ENCODE assay signal across 8 cellular contexts in genomic region chr21:43921979-43922945, GRCh38. TPM values are rescaled to one million over a fixed set of nuclear protein-coding genes. Genes with fewer than 3 reads are reported as not detected.
DNase-seq lines count a peak whose midpoint lies in the region; ATAC-seq and TF ChIP-seq lines count a peak whose summit lies in the region.

No MANE protein-coding gene starts in this region.

- H3K4me3 Mint-ChIP-seq in GM23338, result no peak overlapping the region; the same call in 2 of the 3 replicates
- H3K4me3 Mint-ChIP-seq in effector memory CD8-positive, alpha-beta T cell, result peak overlapping the region; percentile 36 to 68

- peak overlapping the region; percentile 91 for H3K27ac Mint-ChIP-seq in GM23338
- peak overlapping the region; percentile 53 to 56 for H3K27ac Mint-ChIP-seq in effector memory CD8-positive, alpha-beta T cell

- H4K20me1 ChIP-seq in GM23338 (replicated peaks; ENCODE audit: insufficient read depth), result no peaks in the 10 kb centered on the region

- peak overlapping the region; percentile 62; the same call in 1 of the 2 replicates for H3K4me2 ChIP-seq in GM23338

- H3K9me3 Mint-ChIP-seq in GM23338, result no peaks in the 10 kb centered on the region; the same call in 2 of the 3 replicates
- H3K9me3 Mint-ChIP-seq in effector memory CD8-positive, alpha-beta T cell, result no peaks in the 10 kb centered on the region

- H3K9me2 ChIP-seq in GM23338 (ENCODE audit: insufficient read depth), result no peaks in the 10 kb centered on the region

- 0 out of 2 replicates have a peak, but pooled peaks cover 4% of the 10 kb centered on the region for H3F3A ChIP-seq in GM23338 (replicated peaks; ENCODE audit: low read depth)

- TF ChIP-seq CTCF in GM23338 (conservative IDR thresholded peaks at IDR 0.05; ENCODE audit: low read depth in 2 of 2), result no peak

- DNase-seq in GM23338 (ENCODE audit: low spot score) (no peak), HuH-7 (ENCODE audit: low spot score) (no peak), NCI-H510A (lab: John Stamatoyannopoulos, UW) (no peak), islet precursor cell (no peak)
- peak; percentile 44 for DNase-seq in activated CD4-positive, alpha-beta T cell treated with anti-CD3 and anti-CD28 coated beads for 24 hours (ENCODE audit: low read depth in 2 of 2)
- DNase-seq in effector memory CD8-positive, alpha-beta T cell, result peak in 1 of 3 experiments; percentile 18
- peak in 2 of 3 experiments; percentile 21 to 67 for DNase-seq in stimulated activated CD4-positive, alpha-beta T cell treated with anti-CD3 and anti-CD28 coated beads, TNF-alpha, amount 100 ng/mL, for 24 hours (ENCODE audit: low read depth in 3 of 3)

- H3K27me3 ChIP-seq in GM23338 (ENCODE audit: insufficient read depth), result no peaks in the 10 kb centered on the region

- no peaks in the 10 kb centered on the region for H3K36me3 ChIP-seq in GM23338 (ENCODE audit: insufficient read depth)

- H3K4me3 ChIP-seq in GM23338, result no peak overlapping the region

- H2AFZ ChIP-seq in GM23338, result 0 out of 2 replicates have a peak overlapping the region, but pooled peaks have one; percentile 38

- no peak overlapping the region for H3K27ac ChIP-seq in GM23338 (ENCODE audit: low read depth)

- H3K36me3 Mint-ChIP-seq in GM23338 (ENCODE audit: low read depth), result no peaks in the 10 kb centered on the region
- peaks cover 32% of the 10 kb centered on the region for H3K36me3 Mint-ChIP-seq in effector memory CD8-positive, alpha-beta T cell (ENCODE audit: insufficient read depth)

- peak; percentile 6; the same call in 2 of the 3 replicates for ATAC-seq in GM23338
- peak; percentile 10 for ATAC-seq in effector memory CD8-positive, alpha-beta T cell (replicated peaks)
- no peak for ATAC-seq in GM19395 (IDR thresholded peaks at IDR 0.05; ENCODE audit: unreplicated experiment)

- H3K4me1 ChIP-seq in GM23338 (ENCODE audit: insufficient read depth), result peaks cover 10% of the 10 kb centered on the region

- peaks cover 41% of the 10 kb centered on the region for H3K4me1 Mint-ChIP-seq in GM23338
- peaks cover 39 to 43% of the 10 kb centered on the region in 2 donors for H3K4me1 Mint-ChIP-seq in effector memory CD8-positive, alpha-beta T cell (ENCODE audit: low read depth in 2 of 2)

- peaks cover 29% of the 10 kb centered on the region for H3K27me3 Mint-ChIP-seq in GM23338 (ENCODE audit: insufficient read depth, low read depth, poor library complexity)
- no peaks in the 10 kb centered on the region for H3K27me3 Mint-ChIP-seq in effector memory CD8-positive, alpha-beta T cell

- H3K79me2 ChIP-seq in GM23338 (replicated peaks; ENCODE audit: insufficient read depth), result no peaks in the 10 kb centered on the region

TF ChIP-seq in GM23338, 12 proteins besides CTCF, POLR2A, EP300 and RAD21:
- no peak for TF ChIP-seq NANOG (IDR thresholded peaks at IDR 0.05; ENCODE audit: borderline replicate concordance)
- no peak for TF ChIP-seq EZH2phosphoT487 (IDR thresholded peaks at IDR 0.05; ENCODE audit: unreplicated experiment)
- no peak for TF ChIP-seq CREB1 (CRISPR knock-in tag; IDR thresholded peaks at IDR 0.05; ENCODE audit: low read depth)
TF ChIP-seq in GM23338: peak in this region for 0.

RNA-seq across cellular contexts. Expression of gene AGPAT3, which starts 57.2 kb away (rescaled TPM):
- 4.4 and 6.1 TPM in 2 replicates for total RNA-seq in GM23338 (2014; rRNA removed; shearing (Covaris generic))
- 1.1 and 2.1 TPM in 2 replicates for polyA plus RNA-seq in GM23338 (2016; fragmentation: Nextera tagmentation; extraction: Ambion mirVana)

Comparison
In these comparisons a context has a peak if more than half of its experiments do, and no peak if none do; other contexts are left out.
1. DNase-seq: peak in activated CD4-positive, alpha-beta T cell treated with anti-CD3 and anti-CD28 coated beads for 24 hours (2 of 2) and stimulated activated CD4-positive, alpha-beta T cell treated with anti-CD3 and anti-CD28 coated beads, TNF-alpha, amount 100 ng/mL, for 24 hours (2 of 3); none in GM23338 (single experiment), HuH-7 (single experiment), NCI-H510A (single experiment) and islet precursor cell (single experiment).